ENCODE assay signal across 22 cellular contexts in the genomic region with DNA sequence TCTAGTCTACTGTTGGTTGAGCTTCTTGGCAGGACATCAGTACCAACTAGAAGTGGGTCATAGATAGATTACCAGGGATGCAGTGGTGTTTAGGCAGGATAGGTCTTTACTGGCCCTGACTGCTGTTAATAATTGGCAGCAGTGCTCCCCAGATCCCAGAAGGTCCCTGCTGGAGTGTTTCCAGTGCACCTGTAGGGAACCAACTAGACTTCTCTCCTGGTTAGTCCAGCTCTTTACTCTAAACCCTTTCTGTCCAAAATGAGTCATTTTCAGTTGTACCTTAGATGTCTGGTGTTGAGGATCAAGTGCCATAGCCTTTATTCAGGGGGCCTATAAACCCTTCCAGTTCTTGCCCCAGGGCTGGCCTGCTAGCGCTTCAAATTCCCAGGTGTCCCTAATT. TPM values are rescaled to one million over a fixed set of nuclear protein-coding genes. Genes with fewer than 3 reads are reported as not detected.
DNase-seq lines count a peak whose midpoint lies in the region; ATAC-seq and TF ChIP-seq lines count a peak whose summit lies in the region.
"Had no signal": no experiment of that assay in that cellular context is flagged by ENCODE, and none has a peak within 500 bp of the region (broad histone marks: within the 10 kb centered on the region; RNA-seq: fewer than 3 reads in every experiment).

No MANE protein-coding gene starts in this region.

- peaks cover 52 to 91% of the 10 kb centered on the region in 2 donors for H3K36me3 ChIP-seq in duodenal mucosa (ENCODE audit: control insufficient read depth in 1 of 2, insufficient read depth in 2 of 2, low read length in 2 of 2)
- peaks cover 91% of the 10 kb centered on the region for H3K36me3 ChIP-seq in lower lobe of right lung
- H3K36me3 ChIP-seq in transverse colon, result peaks cover 0 to 24% (median 11%) of the 10 kb centered on the region in 4 donors

- no peak overlapping the region for H3K4me3 ChIP-seq in duodenal mucosa (ENCODE audit: low read depth in 1 of 2, low read length in 2 of 2)
- H3K4me3 ChIP-seq in lower lobe of right lung, result no peak overlapping the region
- no peak overlapping the region for H3K4me3 ChIP-seq in transverse colon
- H3K4me3 ChIP-seq: sigmoid colon, tibial artery had no signal

- H3K27ac ChIP-seq in duodenal mucosa (ENCODE audit: low read depth, low read length), result no peak overlapping the region
- H3K27ac ChIP-seq in lower lobe of right lung, result peak overlapping the region; percentile 15
- H3K27ac ChIP-seq in transverse colon, result peak overlapping the region; percentile 30 to 67 (median 52)
- H3K27ac ChIP-seq: parathyroid adenoma, tibial artery had no signal

- no peaks in the 10 kb centered on the region for H3K9me3 ChIP-seq in duodenal mucosa (ENCODE audit: control insufficient read depth in 1 of 2, low read length in 2 of 2)
- H3K9me3 ChIP-seq in lower lobe of right lung, result no peaks in the 10 kb centered on the region
- H3K9me3 ChIP-seq in transverse colon, result no peaks in the 10 kb centered on the region
- H3K9me3 ChIP-seq: sigmoid colon, tibial artery had no signal

- H3K9ac ChIP-seq in duodenal mucosa (ENCODE audit: low read depth in 1 of 2, low read length in 2 of 2), result peak overlapping the region; percentile 19 to 28
- H3K9ac ChIP-seq: parathyroid adenoma had no signal

- no peak for TF ChIP-seq CTCF in lower lobe of right lung (IDR thresholded peaks at IDR 0.05)
- no peak for TF ChIP-seq CTCF in transverse colon (IDR thresholded peaks at IDR 0.05)

- peak; percentile 42 for DNase-seq in DMS53 (lab: John Stamatoyannopoulos, UW)
- no peak for DNase-seq in DMS53 treated with DMSO at 0.1 percent for 48 hours (lab: John Stamatoyannopoulos, UW; ENCODE audit: unreplicated experiment)
- DNase-seq in lower lobe of right lung, result no peak
- no peak for DNase-seq in transverse colon
- DNase-seq in NCI-H1105 treated with DMSO at 0.1 percent for 48 hours (lab: John Stamatoyannopoulos, UW), result no peak
- DNase-seq in glomerular visceral epithelial cell (ENCODE audit: extremely low spot score), result no peak
- DNase-seq in NCI-H510A treated with DMSO at 0.1 percent for 48 hours (lab: John Stamatoyannopoulos, UW), result no peak
- DNase-seq: 8988T; activated B cell treated with CpG ODN at 0.5 μM for 24 hours; activated CD4-positive, alpha-beta memory T cell treated with anti-CD3 and anti-CD28 coated beads for 36 hours; activated naive CD4-positive, alpha-beta T cell treated with Interleukin-2 at 50 U/mL for 16 hours; activated T-cell treated with anti-CD3 and anti-CD28 coated beads, Interleukin-2, amount 50 U/mL, for 4 hours; glutamatergic neuron; IMR-90; natural killer cell; NCI-H1436; NCI-H524; sigmoid colon; stimulated activated naive CD8-positive, alpha-beta T cell treated with anti-CD3 and anti-CD28 coated beads, Interleukin-15, Interleukin-2, amounts not matched to agents 100 U/mL and 50 U/mL, for 24 hours had no signal

- intact Hi-C loops in lower lobe of right lung (cut with DNase I), result no loop called here
- intact Hi-C loops in transverse colon (cut with DNase I; ENCODE audit: low total_unique reads), result no loop called here

- peak in 1 of 2 donors; percentile 10 for ATAC-seq in lower lobe of right lung
- ATAC-seq: activated T-cell treated with anti-CD3 and anti-CD28 coated beads, Interleukin-2, amount 50 U/mL, for 4 hours; natural killer cell; stimulated activated naive CD8-positive, alpha-beta T cell treated with anti-CD3 and anti-CD28 coated beads, Interleukin-15, Interleukin-2, amounts not matched to agents 100 U/mL and 50 U/mL, for 24 hours had no signal

- 100% methylated on average over 1 of the region's 1 CpG; no CpG with 5 or more reads in 1 of the 2 donors for WGBS in transverse colon (ENCODE audit: low coverage in 1 of 2), 2 donors

- no peak for TF ChIP-seq POLR2A in transverse colon (IDR thresholded peaks at IDR 0.05)

- H3K4me1 ChIP-seq in duodenal mucosa (ENCODE audit: control insufficient read depth in 1 of 2, insufficient read depth in 2 of 2, low read length in 2 of 2) (peaks cover 31 to 33% of the 10 kb centered on the region in 2 donors), lower lobe of right lung (peaks cover 45% of the 10 kb centered on the region), transverse colon (peaks cover 11 to 31% (median 20%) of the 10 kb centered on the region in 4 donors)

- in situ Hi-C loops in transverse colon (cut with MboI; ENCODE audit: low pct_ligation_motif_present in 1 of 4, low pct_unique_long_range_greater_than_20kb in 1 of 4, low sequenced_read_pairs in 3 of 4), result no loop called here

- TF ChIP-seq EP300 in transverse colon (IDR thresholded peaks at IDR 0.05; ENCODE audit: low read depth), result no peak

- H3K27me3 ChIP-seq in duodenal mucosa (ENCODE audit: control insufficient read depth in 1 of 2, insufficient read depth in 2 of 2, low read length in 2 of 2) (no peaks in the 10 kb centered on the region), lower lobe of right lung (ENCODE audit: low read depth) (no peaks in the 10 kb centered on the region), transverse colon (no peaks in the 10 kb centered on the region)
- H3K27me3 ChIP-seq: sigmoid colon, tibial artery had no signal

RNA-seq across cellular contexts. Expression of a gene that starts 8.7 kb away (rescaled TPM):
- total RNA-seq in lower lobe of right lung, result 76.0 TPM
- total RNA-seq in transverse colon, result 100 to 1,000 TPM in 1 of 4 donors, 10 to 100 TPM in 3; 39.2 to 104 (median 72.7) TPM

RNA-seq across cellular contexts. Expression of a gene that starts 15.1 kb away (rescaled TPM):
- 57.3 TPM for total RNA-seq in lower lobe of right lung
- total RNA-seq in transverse colon, result 100 to 1,000 TPM in 3 of 4 donors, 10 to 100 TPM in 1; 57.9 to 312 (median 143) TPM

RNA-seq across cellular contexts. Expression of a gene that starts 23.9 kb away (rescaled TPM):
- total RNA-seq in lower lobe of right lung (37.2 TPM), transverse colon (100 to 1,000 TPM; 113 to 154 (median 148) TPM)

RNA-seq across cellular contexts. Expression of a gene that starts 24.0 kb away (rescaled TPM):
- 37.0 TPM for total RNA-seq in lower lobe of right lung
- 10 to 100 TPM; 20.9 to 48.3 (median 40.5) TPM for total RNA-seq in transverse colon
